Comparison of ENCODE assay signal across 14 cellular contexts in genomic region chrX:39955621-39956020, GRCh38.
DNase-seq lines count a peak whose midpoint lies in the region; ATAC-seq, FAIRE-seq and TF ChIP-seq lines count a peak whose summit lies in the region.
"Had no signal": no experiment of that assay in that cellular context is flagged by ENCODE, and none has a peak within 500 bp of the region (broad histone marks: within the 10 kb centered on the region; RNA-seq: fewer than 3 reads in every experiment).

No MANE protein-coding gene starts in this region.

- H3K36me3 ChIP-seq in GM12878 (ENCODE audit: control insufficient read depth in 2 of 2, insufficient read depth in 2 of 2, low read length in 1 of 2), result no peaks in the 10 kb centered on the region
- H3K36me3 ChIP-seq: adrenal gland, SJSA1 had no signal

- H3K4me1 ChIP-seq in A549, result peaks cover 27% of the 10 kb centered on the region
- no peaks in the 10 kb centered on the region for H3K4me1 ChIP-seq in GM12878 (ENCODE audit: control insufficient read depth, insufficient read depth, low read length)
- H3K4me1 ChIP-seq: adrenal gland had no signal

- FAIRE-seq in A549 (lab: Jason Lieb, UNC), result no peak
- FAIRE-seq in GM12878 (lab: Jason Lieb, UNC), result no peak
- FAIRE-seq: small intestine had no signal

- TF ChIP-seq EP300 in A549 (IDR thresholded peaks at IDR 0.05) (no peak), GM12878 (IDR thresholded peaks at IDR 0.05; ENCODE audit: borderline replicate concordance in 1 of 2, control insufficient read depth in 1 of 2, low read depth in 2 of 2, low read length in 2 of 2) (no peak)

- peak in 1 of 2 experiments; percentile 69; a peak in 3 of 6 replicates for ATAC-seq in A549
- ATAC-seq in GM12878, result peak; percentile 67
- no peak for ATAC-seq in HG02852 (IDR thresholded peaks at IDR 0.05; ENCODE audit: unreplicated experiment)
- ATAC-seq: activated T-cell treated with anti-CD3 and anti-CD28 coated beads, Interleukin-2, amount 50 U/mL, for 72 hours had no signal

- no peak for TF ChIP-seq POLR2A in A549 (IDR thresholded peaks at IDR 0.05; ENCODE audit: low read length)
- TF ChIP-seq POLR2A in GM12878 (IDR thresholded peaks at IDR 0.05; ENCODE audit: low read depth, low read length), result no peak

- 78% methylated on average over 4 of the region's 4 CpGs for whole genome bisulfite sequencing in A549 (ENCODE audit: missing lambda C conversion rate)
- 7% methylated on average over 4 of the region's 4 CpGs for WGBS in GM12878 (ENCODE audit: insufficient coverage, insufficient replicate concordance, low lambda C conversion rate, missing lambda C conversion rate)

- H3K27ac ChIP-seq in A549 (peak overlapping the region; percentile 59 to 85; a peak in 4 of 6 replicates), GM12878 (ENCODE audit: control insufficient read depth, insufficient read depth) (no peak overlapping the region)
- H3K27ac ChIP-seq: adrenal gland, SJSA1 had no signal

- RAD21 ChIA-PET in GM12878 (lab: Charles Lee; ENCODE audit: unreplicated experiment), result no interaction called here

- CTCF ChIA-PET in A549 (lab: Yijun Ruan, JAX), result no interaction called here
- CTCF ChIA-PET in GM12878 (lab: Yijun Ruan, JAX), result no interaction called here

- BruUV-seq in GM12878 (replicated peaks; lab: Mats Ljungman, UMichigan), result no TSS peak

- no peaks in the 10 kb centered on the region for H4K20me1 ChIP-seq in GM12878 (ENCODE audit: control insufficient read depth, insufficient read depth)

- no peaks in the 10 kb centered on the region for H3K27me3 ChIP-seq in GM12878 (replicated peaks in 1 of 2; ENCODE audit: control insufficient read depth in 2 of 2, insufficient read depth in 2 of 2, low read length in 1 of 2)
- H3K27me3 ChIP-seq: SJSA1 had no signal

- no peaks in the 10 kb centered on the region for H3K79me2 ChIP-seq in GM12878 (ENCODE audit: control insufficient read depth, insufficient read depth, low read length)

- intact Hi-C loops in GM12878 (cut with micrococcal nuclease; ENCODE audit: unreplicated experiment), result no loop called here

- H2AFZ ChIP-seq in GM12878 (ENCODE audit: control insufficient read depth, low read depth, low read length), result peak overlapping the region; percentile 45

- TF ChIP-seq RAD21 in A549 (conservative IDR thresholded peaks at IDR 0.05 in 1 of 2, IDR thresholded peaks at IDR 0.05 in 1 of 2) (no peak), GM12878 (IDR thresholded peaks at IDR 0.05; ENCODE audit: insufficient read depth, low read depth, low read length) (no peak)

- TF ChIP-seq CTCF in A549 (IDR thresholded peaks at IDR 0.05) (no peak), GM12878 (IDR thresholded peaks at IDR 0.05 in 2 of 3, conservative IDR thresholded peaks at IDR 0.05 in 1 of 3; ENCODE audit: control insufficient read depth in 2 of 3, extremely low read depth in 1 of 3, insufficient read depth in 1 of 3, low read depth in 3 of 3, low read length in 3 of 3) (no peak)

- H3K4me3 ChIP-seq in A549, result no peak overlapping the region
- H3K4me3 ChIP-seq in GM12878, result no peak overlapping the region
- H3K4me3 ChIP-seq: adrenal gland, SJSA1 had no signal

- in situ Hi-C loops in GM12878 (cut with MboI), result no loop called here

- no peaks in the 10 kb centered on the region for H3K9me3 ChIP-seq in A549
- H3K9me3 ChIP-seq in GM12878 (replicated peaks; ENCODE audit: control insufficient read depth, insufficient read depth, low read length), result no peaks in the 10 kb centered on the region; the same call in 2 of the 3 replicates
- H3K9me3 ChIP-seq: adrenal gland, SJSA1 had no signal

- DNase-seq in A549 (ENCODE audit: low read depth in 1 of 2, low spot score in 1 of 2) (no peak), Daoy (ENCODE audit: low read depth) (peak; percentile 12), M059J (ENCODE audit: low read depth) (peak; percentile 19), GM12878 (ENCODE audit: low read depth, low spot score) (no peak), ecto neural progenitor cell (ENCODE audit: low spot score) (no peak), AG20443 (ENCODE audit: low spot score) (no peak), AG08395 (ENCODE audit: low spot score) (no peak)
- DNase-seq: activated CD4-positive, alpha-beta T cell treated with anti-CD3 and anti-CD28 coated beads for 1 hour; activated T-cell treated with anti-CD3 and anti-CD28 coated beads, Interleukin-2, amount 50 U/mL, for 72 hours; adrenal gland; dermis blood vessel endothelial cell; small intestine had no signal

- SMC1A ChIA-PET in GM12878 (lab: Charles Lee; ENCODE audit: uncharacterized antibody, unreplicated experiment), result no interaction called here

- no peak overlapping the region for H3K9ac ChIP-seq in GM12878 (ENCODE audit: control insufficient read depth, insufficient read depth, low read length)

- POLR2A ChIA-PET in A549 (lab: Yijun Ruan, JAX), result no interaction called here
- POLR2A ChIA-PET in GM12878 (lab: Charles Lee), result no interaction called here

- 0 out of 3 replicates have a peak overlapping the region, but pooled peaks have one; percentile 67 for H3K4me2 ChIP-seq in A549
- H3K4me2 ChIP-seq in GM12878 (ENCODE audit: control insufficient read depth, insufficient read depth), result no peak overlapping the region

TF ChIP-seq in A549, 52 proteins besides CTCF, POLR2A, EP300 and RAD21:
- TF ChIP-seq GATA3 (IDR thresholded peaks at IDR 0.05; ENCODE audit: borderline replicate concordance) (no peak), FOXS1 (CRISPR knock-in tag; IDR thresholded peaks at IDR 0.05) (no peak), ELK1 (IDR thresholded peaks at IDR 0.05; ENCODE audit: low read depth, low read length) (no peak), HMGXB4 (CRISPR knock-in tag; IDR thresholded peaks at IDR 0.05; ENCODE audit: borderline replicate concordance) (no peak), MYC (IDR thresholded peaks at IDR 0.05; ENCODE audit: borderline replicate concordance, low read length) (no peak), ZFP36 (IDR thresholded peaks at IDR 0.05; ENCODE audit: borderline replicate concordance, partially characterized antibody) (no peak)

TF ChIP-seq in GM12878, 131 proteins besides CTCF, POLR2A, EP300 and RAD21:
- TF ChIP-seq SIX5 (IDR thresholded peaks at IDR 0.05; ENCODE audit: low read depth, low read length, severe bottlenecking) (peak; percentile 66), HCFC1 (IDR thresholded peaks at IDR 0.05; ENCODE audit: low read length) (peak; percentile 46; the same call in 1 of the 2 replicates), RCOR1 (conservative IDR thresholded peaks at IDR 0.05; ENCODE audit: low read depth, low read length) (no peak)

Comparison
In these comparisons a context has a peak if more than half of its experiments do, and no peak if none do; other contexts are left out.
1. DNase-seq: peak in Daoy (single experiment) and M059J (single experiment); none in A549 (0 of 2), GM12878 (single experiment), ecto neural progenitor cell (single experiment), AG20443 (single experiment) and AG08395 (single experiment).